9 cellular contexts compared by ENCODE assay signal in the genomic region with DNA sequence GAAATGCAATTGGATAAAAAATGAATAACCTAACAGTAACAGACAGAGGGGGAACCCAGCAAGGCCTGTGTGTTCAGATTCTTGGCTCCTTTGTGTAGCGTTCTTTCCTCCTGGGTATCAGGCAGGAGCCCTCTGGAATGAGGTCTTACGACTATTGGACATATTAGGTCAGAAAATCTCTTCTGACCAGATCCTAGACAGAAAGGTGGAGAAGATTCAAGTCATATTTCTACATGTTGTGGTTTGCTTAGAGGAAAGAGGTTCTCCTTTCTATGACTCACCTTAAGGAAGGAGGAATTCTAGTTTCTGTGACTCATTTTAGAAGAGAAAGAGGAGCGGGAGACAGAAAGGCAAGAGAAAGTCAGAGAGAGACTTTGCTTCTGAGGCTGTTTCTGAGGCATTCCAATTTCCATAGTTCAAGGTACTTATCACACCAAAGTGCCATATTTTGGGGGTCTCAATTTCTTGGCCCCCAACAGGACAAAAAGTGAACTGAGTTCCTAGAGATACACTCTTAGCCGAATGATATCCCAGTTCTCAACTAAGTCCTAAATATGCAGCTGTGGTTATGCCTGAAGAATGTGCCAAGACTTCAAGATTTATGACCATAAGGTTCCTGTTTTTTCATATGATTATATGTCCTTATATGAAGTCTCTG.
DNase-seq lines count a peak whose midpoint lies in the region; ATAC-seq and TF ChIP-seq lines count a peak whose summit lies in the region.
"Had no signal": no experiment of that assay in that cellular context is flagged by ENCODE, and none has a peak within 500 bp of the region (broad histone marks: within the 10 kb centered on the region; RNA-seq: fewer than 3 reads in every experiment).

No MANE protein-coding gene starts in this region.

- no peaks in the 10 kb centered on the region for H3K27me3 ChIP-seq in thoracic aorta (replicated peaks; ENCODE audit: insufficient read depth)
- H3K27me3 ChIP-seq: BLaER1 treated with 17β-estradiol and CSF1 and Interleukin-3, amounts not matched to agents 10 nM and 100 nM had no signal

- peaks cover 5% of the 10 kb centered on the region in 2 donors for H3K4me1 ChIP-seq in thoracic aorta (ENCODE audit: control insufficient read depth in 1 of 2, low read depth in 2 of 2)

- ATAC-seq in activated T-cell treated with anti-CD3 and anti-CD28 coated beads, Interleukin-2, amount 50 U/mL, for 72 hours (replicated peaks in 1 of 2) = peak; percentile 50 to 73
- peak; percentile 89 for ATAC-seq in HG03442 (IDR thresholded peaks at IDR 0.05; ENCODE audit: unreplicated experiment)
- no peak for ATAC-seq in thoracic aorta (ENCODE audit: insufficient number of reproducible peaks, low FRiP score, low read depth)

- in situ Hi-C loops in astrocyte of the spinal cord (cut with HindIII; ENCODE audit: low sequenced_read_pairs) = no loop called here

- no peak overlapping the region for H3K27ac Mint-ChIP-seq in activated T-cell treated with anti-CD3 and anti-CD28 coated beads, Interleukin-2, amount 50 U/mL, for 72 hours

- no peak overlapping the region for H3K27ac ChIP-seq in thoracic aorta
- H3K27ac ChIP-seq: BLaER1 treated with 17β-estradiol and CSF1 and Interleukin-3, amounts not matched to agents 10 nM and 100 nM had no signal

- TF ChIP-seq CTCF in astrocyte of the spinal cord (IDR thresholded peaks at IDR 0.05; ENCODE audit: low read depth, low read length) (no peak), thoracic aorta (IDR thresholded peaks at IDR 0.05) (no peak)

- H3K27me3 Mint-ChIP-seq in activated T-cell treated with anti-CD3 and anti-CD28 coated beads, Interleukin-2, amount 50 U/mL, for 72 hours (ENCODE audit: low read depth) = peaks cover 14% of the 10 kb centered on the region

- no peaks in the 10 kb centered on the region for H3K9me3 ChIP-seq in thoracic aorta
- H3K9me3 ChIP-seq: BLaER1 treated with 17β-estradiol and CSF1 and Interleukin-3, amounts not matched to agents 10 nM and 100 nM had no signal

- no peaks in the 10 kb centered on the region for H3K36me3 Mint-ChIP-seq in activated T-cell treated with anti-CD3 and anti-CD28 coated beads, Interleukin-2, amount 50 U/mL, for 72 hours (ENCODE audit: insufficient read depth in 2 of 2)

- peak overlapping the region in 1 of 2 donors; percentile 6 for H3K4me3 Mint-ChIP-seq in activated T-cell treated with anti-CD3 and anti-CD28 coated beads, Interleukin-2, amount 50 U/mL, for 72 hours

- no peaks in the 10 kb centered on the region for H3K9me3 Mint-ChIP-seq in activated T-cell treated with anti-CD3 and anti-CD28 coated beads, Interleukin-2, amount 50 U/mL, for 72 hours

- no peak for DNase-seq in activated T-cell treated with anti-CD3 and anti-CD28 coated beads, Interleukin-2, amount 50 U/mL, for 72 hours
- DNase-seq in activated T-cell treated with anti-CD3 and anti-CD28 coated beads for 4 hours (no peak), astrocyte of the spinal cord (ENCODE audit: low read depth, low spot score) (peak; percentile 90), thoracic aorta (ENCODE audit: low spot score) (no peak), DMS153 (lab: John Stamatoyannopoulos, UW) (no peak), NCI-H2227 (lab: John Stamatoyannopoulos, UW; ENCODE audit: unreplicated experiment) (no peak)
- DNase-seq in activated CD4-positive, CD25-positive, alpha-beta regulatory T cell (lab: John Stamatoyannopoulos, UW) = no peak

- H3K4me3 ChIP-seq in astrocyte of the spinal cord (ENCODE audit: low read depth, low read length) (peak overlapping the region; percentile 14), thoracic aorta (peak overlapping the region; percentile 14)
- H3K4me3 ChIP-seq: BLaER1 treated with 17β-estradiol and CSF1 and Interleukin-3, amounts not matched to agents 10 nM and 100 nM had no signal

- H3K4me1 Mint-ChIP-seq in activated T-cell treated with anti-CD3 and anti-CD28 coated beads, Interleukin-2, amount 50 U/mL, for 72 hours (ENCODE audit: low read depth) = peaks cover 12% of the 10 kb centered on the region

- H3K36me3 ChIP-seq in thoracic aorta = no peaks in the 10 kb centered on the region
- H3K36me3 ChIP-seq: BLaER1 treated with 17β-estradiol and CSF1 and Interleukin-3, amounts not matched to agents 10 nM and 100 nM had no signal
